Comparison of ENCODE assay signal across 6 cellular contexts in the genomic region with DNA sequence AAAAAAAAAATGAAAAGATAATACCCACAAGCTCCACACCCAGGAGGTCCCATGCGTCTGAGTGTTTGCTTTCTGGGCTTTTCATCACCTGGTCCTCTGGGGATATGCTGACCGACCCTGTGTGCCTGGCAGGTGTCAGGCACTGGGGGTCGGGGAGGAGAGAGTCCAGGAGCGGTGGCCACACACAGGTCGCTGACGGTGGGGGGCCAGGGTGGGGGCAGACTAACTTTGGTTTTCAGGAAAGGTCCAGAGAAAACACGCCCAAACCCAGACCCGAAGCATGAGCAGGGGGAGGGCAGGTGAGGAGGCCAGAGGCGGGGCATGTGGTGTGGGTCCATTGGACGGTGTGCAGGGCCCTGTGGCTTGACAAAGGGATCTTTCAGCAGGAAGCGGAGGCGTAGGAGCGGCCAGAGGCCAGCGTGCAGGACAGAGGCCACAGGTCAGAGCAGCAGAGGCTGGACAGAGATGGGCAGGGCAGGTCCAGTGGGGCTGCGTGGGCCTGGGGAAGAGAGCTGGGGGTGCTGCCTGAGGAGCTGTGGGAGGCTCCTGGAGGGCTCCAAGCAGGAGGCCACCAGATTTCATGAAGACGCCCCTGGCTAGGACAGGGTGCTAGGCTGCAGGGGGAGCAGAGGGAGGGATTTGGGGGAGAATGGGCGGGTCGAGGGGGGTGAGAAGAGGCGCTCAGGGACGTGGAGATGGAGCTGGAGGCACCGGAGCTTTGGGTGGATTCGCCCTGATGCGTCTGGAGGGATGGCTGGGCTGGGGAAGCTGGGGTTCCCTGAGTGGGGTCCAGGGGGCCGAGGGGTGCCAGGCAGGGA. TPM values are rescaled to one million over a fixed set of nuclear protein-coding genes. Genes with fewer than 3 reads are reported as not detected.
DNase-seq lines count a peak whose midpoint lies in the region; TF ChIP-seq lines count a peak whose summit lies in the region.

No MANE protein-coding gene starts in this region.

- no peaks in the 10 kb centered on the region for H3K79me2 ChIP-seq in mammary epithelial cell (ENCODE audit: insufficient read depth, low read length)
- H3K79me2 ChIP-seq in smooth muscle cell (ENCODE audit: low read depth), result no peaks in the 10 kb centered on the region

- no peaks in the 10 kb centered on the region for H3K9me3 ChIP-seq in mammary epithelial cell (replicated peaks; ENCODE audit: insufficient read depth, low read length)
- H3K9me3 ChIP-seq in smooth muscle cell (replicated peaks; ENCODE audit: low read depth), result no peaks in the 10 kb centered on the region

- H3K36me3 Mint-ChIP-seq in activated CD4-positive, alpha-beta T cell treated with anti-CD3 and anti-CD28 coated beads, Interleukin-2, amount 10 ng/mL, durations not matched to agents 24 days and 14 days (ENCODE audit: low read depth), result peaks cover 4% of the 10 kb centered on the region

- BruUV-seq in mammary epithelial cell (replicated peaks; lab: Mats Ljungman, UMichigan), result no TSS peak

- peak overlapping the region; percentile 88 for H3K4me3 Mint-ChIP-seq in activated CD4-positive, alpha-beta T cell treated with anti-CD3 and anti-CD28 coated beads, Interleukin-2, amount 10 ng/mL, durations not matched to agents 24 days and 14 days

- H3K9me3 Mint-ChIP-seq in activated CD4-positive, alpha-beta T cell treated with anti-CD3 and anti-CD28 coated beads, Interleukin-2, amount 10 ng/mL, durations not matched to agents 24 days and 14 days, result no peaks in the 10 kb centered on the region

- H3K36me3 ChIP-seq in mammary epithelial cell (ENCODE audit: insufficient read depth, low read length) (peaks cover 8% of the 10 kb centered on the region), smooth muscle cell (ENCODE audit: low read depth) (no peaks in the 10 kb centered on the region)

- H3K4me3 ChIP-seq in mammary epithelial cell (replicated peaks in 1 of 3; ENCODE audit: insufficient read depth in 1 of 3, low read depth in 2 of 3, low read length in 3 of 3) (peak overlapping the region in 2 of 3 experiments; percentile 46 to 57), smooth muscle cell (peak overlapping the region; percentile 65)

- no peaks in the 10 kb centered on the region for H4K20me1 ChIP-seq in mammary epithelial cell (ENCODE audit: insufficient read depth, low read length)
- no peaks in the 10 kb centered on the region for H4K20me1 ChIP-seq in smooth muscle cell (ENCODE audit: low read depth)

- TF ChIP-seq CTCF in mammary epithelial cell (conservative IDR thresholded peaks at IDR 0.05 in 1 of 2, IDR thresholded peaks at IDR 0.05 in 1 of 2; ENCODE audit: extremely low read depth in 1 of 2, insufficient read depth in 1 of 2, low read depth in 1 of 2, low read length in 2 of 2), result no peak
- no peak for TF ChIP-seq CTCF in smooth muscle cell (IDR thresholded peaks at IDR 0.05; ENCODE audit: borderline replicate concordance, insufficient read depth, poor library complexity, severe bottlenecking)

- CTCF ChIA-PET in mammary epithelial cell (lab: Charles Lee; ENCODE audit: low non-redundant PET), result interaction anchor here (0.5 kb wide), 1 partner anchor 74 kb away, joined by 9 read pairs; no protein-coding TSS in a partner anchor

- dilution Hi-C loops in mammary epithelial cell (cut with HindIII; ENCODE audit: low sequenced_read_pairs), result no loop called here

- H3K27ac ChIP-seq in mammary epithelial cell (ENCODE audit: insufficient read depth, low read depth, low read length) (no peak overlapping the region), smooth muscle cell (ENCODE audit: low read depth) (no peak overlapping the region)

- no peak for DNase-seq in activated CD4-positive, alpha-beta T cell treated with anti-CD3 and anti-CD28 coated beads, Interleukin-2, amount 10 ng/mL, durations not matched to agents 24 days and 14 days
- DNase-seq in activated CD4-positive, alpha-beta T cell treated with anti-CD3 and anti-CD28 coated beads, Interleukin-2, amount 50 U/mL, for 1 hour, result no peak
- DNase-seq in mammary epithelial cell (no peak), smooth muscle cell (lab: John Stamatoyannopoulos, UW; ENCODE audit: unreplicated experiment) (no peak), NCI-H2081 treated with DMSO at 0.1 percent for 48 hours (lab: John Stamatoyannopoulos, UW) (no peak), KG1 (lab: John Stamatoyannopoulos, UW) (no peak)

- H3K4me2 ChIP-seq in mammary epithelial cell (ENCODE audit: insufficient read depth, low read depth, low read length) (peak overlapping the region; percentile 99), smooth muscle cell (peak overlapping the region; percentile 96)

- H3K9ac ChIP-seq in mammary epithelial cell (ENCODE audit: insufficient read depth, low read length) (no peak overlapping the region), smooth muscle cell (ENCODE audit: low read depth) (peak overlapping the region; percentile 26)

- peaks cover 23% of the 10 kb centered on the region for H3K4me1 Mint-ChIP-seq in activated CD4-positive, alpha-beta T cell treated with anti-CD3 and anti-CD28 coated beads, Interleukin-2, amount 10 ng/mL, durations not matched to agents 24 days and 14 days

- H3K27me3 ChIP-seq in mammary epithelial cell (ENCODE audit: insufficient read depth, low read length) (no peaks in the 10 kb centered on the region), smooth muscle cell (ENCODE audit: low read depth) (peaks cover 18% of the 10 kb centered on the region)

- peaks cover 19% of the 10 kb centered on the region for H3K27me3 Mint-ChIP-seq in activated CD4-positive, alpha-beta T cell treated with anti-CD3 and anti-CD28 coated beads, Interleukin-2, amount 10 ng/mL, durations not matched to agents 24 days and 14 days

- no peak overlapping the region for H3K27ac Mint-ChIP-seq in activated CD4-positive, alpha-beta T cell treated with anti-CD3 and anti-CD28 coated beads, Interleukin-2, amount 10 ng/mL, durations not matched to agents 24 days and 14 days

- H2AFZ ChIP-seq in mammary epithelial cell (ENCODE audit: low read depth, low read length) (peak overlapping the region; percentile 81), smooth muscle cell (ENCODE audit: low read depth) (no peak overlapping the region)

- in situ Hi-C loops in mammary epithelial cell (cut with MboI; ENCODE audit: low sequenced_read_pairs in 2 of 2), result no loop called here

- peaks cover 23% of the 10 kb centered on the region for H3K4me1 ChIP-seq in mammary epithelial cell (ENCODE audit: insufficient read depth, low read length)
- peaks cover 18% of the 10 kb centered on the region for H3K4me1 ChIP-seq in smooth muscle cell (ENCODE audit: low read depth)

- H3F3A ChIP-seq in smooth muscle cell (ENCODE audit: low read depth), result no peaks in the 10 kb centered on the region

- intact Hi-C loops in activated CD4-positive, alpha-beta T cell treated with anti-CD3 and anti-CD28 coated beads, Interleukin-2, amount 10 ng/mL, durations not matched to agents 24 days and 14 days (cut with micrococcal nuclease), result loop anchor here (2.0 to 5.0 kb wide), 2 partner anchors 17 to 249 kb away; a partner anchor contains a TSS
- intact Hi-C loops in mammary epithelial cell (cut with micrococcal nuclease), result loop anchor here (2.0 to 5.0 kb wide), 2 partner anchors 37 to 56 kb away; a partner anchor contains a TSS

- 0% methylated on average over 5 of the region's 24 CpGs for WGBS in mammary epithelial cell (ENCODE audit: low coverage, missing lambda C conversion rate)
- WGBS in smooth muscle cell (ENCODE audit: low lambda C conversion rate), result 55% methylated on average over 18 of the region's 24 CpGs

RNA-seq across cellular contexts. Expression of a gene that starts 15.8 kb away (rescaled TPM):
- total RNA-seq in activated CD4-positive, alpha-beta T cell treated with anti-CD3 and anti-CD28 coated beads, Interleukin-2, amount 10 ng/mL, durations not matched to agents 24 days and 14 days, result not detected in 2 replicates
- total RNA-seq in mammary epithelial cell (under 1 TPM in 1 of 2 donors, not detected in 1; 0.17 TPM), smooth muscle cell (0.81 and 4.3 TPM in 2 replicates)
- polyA plus RNA-seq in mammary epithelial cell (0.06 TPM), smooth muscle cell (1.6 and 1.9 TPM in 2 replicates)
- polyA minus RNA-seq in mammary epithelial cell, result not detected

RNA-seq across cellular contexts. Expression of a gene that starts 38.4 kb away (rescaled TPM):
- total RNA-seq in activated CD4-positive, alpha-beta T cell treated with anti-CD3 and anti-CD28 coated beads, Interleukin-2, amount 10 ng/mL, durations not matched to agents 24 days and 14 days, result 29.6 and 35.8 TPM in 2 replicates
- total RNA-seq in mammary epithelial cell (100 to 1,000 TPM; 313 to 373 TPM), smooth muscle cell (24.7 and 28.9 TPM in 2 replicates)
- polyA plus RNA-seq in mammary epithelial cell (117 TPM), smooth muscle cell (17.5 and 31.0 TPM in 2 replicates)
- 254 TPM for polyA minus RNA-seq in mammary epithelial cell

RNA-seq across cellular contexts. Expression of a gene that starts 45.0 kb away (rescaled TPM):
- 43.3 and 45.5 TPM in 2 replicates for total RNA-seq in activated CD4-positive, alpha-beta T cell treated with anti-CD3 and anti-CD28 coated beads, Interleukin-2, amount 10 ng/mL, durations not matched to agents 24 days and 14 days
- total RNA-seq in mammary epithelial cell (10 to 100 TPM in 1 of 2 donors, 1 to 10 TPM in 1; 6.8 to 14.0 TPM), smooth muscle cell (49.1 and 109 TPM in 2 replicates)
- polyA plus RNA-seq in mammary epithelial cell (11.6 TPM), smooth muscle cell (147 and 148 TPM in 2 replicates)
- polyA minus RNA-seq in mammary epithelial cell, result 2.6 TPM

RNA-seq across cellular contexts. Expression of a gene that starts 57.6 kb away (rescaled TPM):
- total RNA-seq in activated CD4-positive, alpha-beta T cell treated with anti-CD3 and anti-CD28 coated beads, Interleukin-2, amount 10 ng/mL, durations not matched to agents 24 days and 14 days, result 24.5 and 28.0 TPM in 2 replicates
- total RNA-seq in mammary epithelial cell (10 to 100 TPM in 1 of 2 donors, 1 to 10 TPM in 1; 9.5 to 23.8 TPM), smooth muscle cell (9.3 and 24.5 TPM in 2 replicates)
- polyA plus RNA-seq in mammary epithelial cell (11.6 TPM), smooth muscle cell (20.2 and 27.1 TPM in 2 replicates)
- polyA minus RNA-seq in mammary epithelial cell, result 0.88 TPM

RNA-seq across cellular contexts. Expression of a gene that starts 58.4 kb away (rescaled TPM):
- 2.8 and 5.0 TPM in 2 replicates for total RNA-seq in activated CD4-positive, alpha-beta T cell treated with anti-CD3 and anti-CD28 coated beads, Interleukin-2, amount 10 ng/mL, durations not matched to agents 24 days and 14 days
- total RNA-seq in mammary epithelial cell (10 to 100 TPM in 1 of 2 donors, 1 to 10 TPM in 1; 6.4 to 24.7 TPM), smooth muscle cell (33.8 and 57.0 TPM in 2 replicates)
- polyA plus RNA-seq in mammary epithelial cell (2.1 TPM), smooth muscle cell (72.0 and 82.1 TPM in 2 replicates)
- not detected for polyA minus RNA-seq in mammary epithelial cell
